ENCODE assay signal across 8 cellular contexts in the genomic region with DNA sequence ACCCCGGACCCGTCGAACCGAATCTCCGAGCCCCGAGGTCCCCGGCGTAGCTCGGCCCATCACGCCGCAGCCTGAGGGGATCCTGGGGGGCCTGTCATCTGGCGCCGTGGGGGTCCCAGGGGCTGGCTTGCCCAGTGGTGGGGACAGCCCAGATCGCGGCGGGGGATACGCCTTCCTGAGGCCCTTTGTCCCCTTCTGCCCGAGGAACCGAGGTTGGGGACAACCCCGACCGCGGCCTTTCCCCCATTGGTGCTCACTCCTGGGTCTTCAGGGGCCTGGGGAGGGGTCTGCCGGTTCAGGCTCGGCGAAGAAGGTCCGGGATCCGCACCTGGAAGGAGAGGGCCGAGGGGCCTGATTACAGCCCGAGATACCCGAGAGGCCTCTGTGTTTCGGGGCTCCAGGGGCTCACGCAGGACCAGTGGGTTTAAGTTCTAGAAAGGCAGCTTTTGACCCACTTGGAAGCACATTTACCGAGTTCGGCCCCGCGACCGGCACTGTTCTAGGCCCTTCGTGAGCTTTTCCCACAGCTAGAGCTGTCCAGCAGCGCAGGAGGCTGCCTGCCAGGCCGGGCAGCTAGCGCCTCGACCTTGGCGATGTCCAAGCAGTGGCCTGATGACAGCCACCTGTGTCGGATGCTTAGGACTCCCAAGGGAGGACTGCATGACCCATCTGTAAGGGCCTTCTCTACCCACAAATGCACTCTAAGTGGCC. TPM values are rescaled to one million over a fixed set of nuclear protein-coding genes. Genes with fewer than 3 reads are reported as not detected.
DNase-seq lines count a peak whose midpoint lies in the region; ATAC-seq and TF ChIP-seq lines count a peak whose summit lies in the region.

No MANE protein-coding gene starts in this region.

- H3K27ac ChIP-seq in heart left ventricle = peak overlapping the region; percentile 80 to 97 (median 94)

- no peak for TF ChIP-seq POLR2A in heart left ventricle (IDR thresholded peaks at IDR 0.05)

- no peak for TF ChIP-seq CTCF in WI38 (IDR thresholded peaks at IDR 0.05; ENCODE audit: low read depth, low read length)
- TF ChIP-seq CTCF in heart left ventricle (IDR thresholded peaks at IDR 0.05) = no peak

- ATAC-seq in HG02973 (IDR thresholded peaks at IDR 0.05; ENCODE audit: unreplicated experiment) (peak; percentile 1), heart left ventricle (peak in 3 of 4 donors; percentile 10 to 34 (median 12)), sciatic nerve (peak; percentile 3), HG03565 (IDR thresholded peaks at IDR 0.05; ENCODE audit: unreplicated experiment) (no peak)

- no peaks in the 10 kb centered on the region for H3K9me3 ChIP-seq in heart left ventricle

- no peaks in the 10 kb centered on the region for H3K27me3 ChIP-seq in heart left ventricle

- intact Hi-C loops in heart left ventricle (cut with DNase I) = loop anchor here in 6 of 10 donors (2.0 to 10.0 kb wide), 6 partner anchors 26 to 86 kb away; no protein-coding TSS in a partner anchor
- intact Hi-C loops in sciatic nerve (cut with DNase I) = no loop called here

- H3K4me1 ChIP-seq in heart left ventricle = peaks cover 0 to 67% (median 57%) of the 10 kb centered on the region in 12 donors

- peaks cover 0 to 4% (median 0%) of the 10 kb centered on the region in 9 donors for H3K36me3 ChIP-seq in heart left ventricle

- H3K4me3 ChIP-seq in WI38 (ENCODE audit: low read depth, low read length) (peak overlapping the region; percentile 96), heart left ventricle (peak overlapping the region; percentile 75 to 97 (median 94))

- DNase-seq in NCI-H82 (lab: John Stamatoyannopoulos, UW) = peak; percentile 43
- no peak for DNase-seq in NCI-H82 treated with DMSO at 0.1 percent for 48 hours (lab: John Stamatoyannopoulos, UW; ENCODE audit: unreplicated experiment)
- DNase-seq in heart left ventricle = peak; percentile 49 to 76 (median 68)
- peak; percentile 68 for DNase-seq in sciatic nerve (ENCODE audit: low spot score)
- DNase-seq in NCI-H1092 (lab: John Stamatoyannopoulos, UW) = no peak

- WGBS in heart left ventricle, 4 donors = 0 to 4% (median 2%) methylated on average over 9 to 44 of the region's 44 CpGs

RNA-seq across cellular contexts. Expression of a gene that starts 0.5 kb away (rescaled TPM):
- total RNA-seq in heart left ventricle (100 to 1,000 TPM in 6 of 9 donors, 10 to 100 TPM in 3; 53.4 to 243 (median 128) TPM), sciatic nerve (70.5 TPM)
- 100 to 1,000 TPM in 1 of 2 donors, 1 to 10 TPM in 1; 8.6 to 112 TPM for polyA plus RNA-seq in heart left ventricle

Comparison
In these comparisons a context has a peak if more than half of its experiments do, and no peak if none do; other contexts are left out.
1. DNase-seq: peak in NCI-H82 (single experiment), heart left ventricle (5 of 5) and sciatic nerve (single experiment); none in NCI-H82 treated with DMSO at 0.1 percent for 48 hours (single experiment) and NCI-H1092 (single experiment).